In the genomic region with DNA sequence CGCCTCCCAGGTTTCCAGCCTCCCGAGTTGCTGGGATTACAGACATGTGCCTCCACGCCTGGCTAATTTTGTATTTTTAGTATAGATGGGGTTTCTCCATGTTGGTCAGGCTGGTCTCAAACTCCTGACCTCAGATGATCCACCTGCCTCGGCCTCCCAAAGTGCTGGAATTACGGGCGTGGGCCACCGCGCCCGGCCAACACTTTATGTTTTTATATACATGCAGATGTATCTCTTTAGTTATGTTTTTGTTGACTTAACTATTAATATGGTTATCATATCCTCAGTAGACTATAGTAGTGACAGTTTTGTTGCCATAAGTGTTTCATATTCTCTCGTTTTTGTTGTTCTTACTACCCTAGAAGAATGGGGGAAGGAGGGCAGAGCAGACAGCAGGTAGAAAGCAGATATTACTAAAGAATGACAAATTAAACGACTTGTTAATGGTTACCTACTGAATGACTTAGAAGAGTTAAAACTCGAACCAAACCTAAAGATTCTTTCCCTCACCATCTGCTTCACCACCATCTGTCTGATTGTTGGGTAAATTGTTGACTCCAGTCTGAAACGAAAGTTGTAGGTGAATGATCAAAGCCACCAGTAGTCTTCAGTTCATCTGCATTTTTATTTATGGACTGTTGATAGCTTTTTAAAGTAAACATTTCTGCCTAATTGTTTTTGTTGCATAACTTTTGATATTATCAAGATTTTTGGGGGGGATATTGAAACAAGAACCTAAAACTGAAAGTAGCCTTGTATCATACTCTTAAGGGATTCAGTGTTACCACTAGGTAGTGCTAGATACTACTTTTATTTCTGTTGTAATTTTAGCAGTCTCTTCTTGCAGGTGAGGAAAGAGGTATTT, we compare ENCODE assay signal across 9 cellular contexts.
DNase-seq lines count a peak whose midpoint lies in the region; ATAC-seq, FAIRE-seq and TF ChIP-seq lines count a peak whose summit lies in the region.
"Had no signal": no experiment of that assay in that cellular context is flagged by ENCODE, and none has a peak within 500 bp of the region (broad histone marks: within the 10 kb centered on the region; RNA-seq: fewer than 3 reads in every experiment).

No MANE protein-coding gene starts in this region.

- H3K4me3 ChIP-seq in PC-9: no peak overlapping the region

- no peaks in the 10 kb centered on the region for H3K79me2 ChIP-seq in PC-9 (ENCODE audit: low read depth)

- no peak overlapping the region for H3K4me2 ChIP-seq in PC-9

- H3K27me3 Mint-ChIP-seq in activated T-cell treated with anti-CD3 and anti-CD28 coated beads, Interleukin-2, amount 50 U/mL, for 24 hours: no peaks in the 10 kb centered on the region
- no peaks in the 10 kb centered on the region for H3K27me3 Mint-ChIP-seq in nephron progenitor cell (ENCODE audit: low read depth, poor library complexity)
- H3K27me3 Mint-ChIP-seq: dendritic cell treated with granulocyte-macrophage colony-stimulating factor and Interleukin-4, amounts not matched to agents 40 ng/mL and 50 ng/mL, for 4 days had no signal

- H3K9me2 ChIP-seq in PC-9 (ENCODE audit: insufficient read depth): no peaks in the 10 kb centered on the region

- peaks cover 84% of the 10 kb centered on the region for H3K36me3 Mint-ChIP-seq in activated T-cell treated with anti-CD3 and anti-CD28 coated beads, Interleukin-2, amount 50 U/mL, for 24 hours (ENCODE audit: low read depth)
- H3K36me3 Mint-ChIP-seq in nephron progenitor cell (ENCODE audit: low read depth): peaks cover 25% of the 10 kb centered on the region

- BruUV-seq in PC-9 (replicated peaks; lab: Mats Ljungman, UMichigan): no TSS peak

- POLR2A ChIA-PET in PC-9 (lab: Charles Lee; ENCODE audit: unreplicated experiment): no interaction called here

- CTCF ChIA-PET in PC-9 (lab: Charles Lee): interaction anchor here (0.6 to 0.7 kb wide), 2 partner anchors 12 to 426 kb away, joined by 3 read pairs; no protein-coding TSS in a partner anchor

- H3F3A ChIP-seq in PC-9 (ENCODE audit: insufficient read depth, low read depth): peaks cover 10% of the 10 kb centered on the region

- H3K4me1 Mint-ChIP-seq in activated T-cell treated with anti-CD3 and anti-CD28 coated beads, Interleukin-2, amount 50 U/mL, for 24 hours (ENCODE audit: low read depth): peaks cover 9% of the 10 kb centered on the region
- H3K4me1 Mint-ChIP-seq in nephron progenitor cell: peaks cover 5% of the 10 kb centered on the region

- no peaks in the 10 kb centered on the region for H3K9me3 ChIP-seq in PC-9 (ENCODE audit: insufficient read depth, low read depth)

- H3K27ac Mint-ChIP-seq in activated T-cell treated with anti-CD3 and anti-CD28 coated beads, Interleukin-2, amount 50 U/mL, for 24 hours: peak overlapping the region; percentile 67
- no peak overlapping the region for H3K27ac Mint-ChIP-seq in nephron progenitor cell
- H3K27ac Mint-ChIP-seq: dendritic cell treated with granulocyte-macrophage colony-stimulating factor and Interleukin-4, amounts not matched to agents 40 ng/mL and 50 ng/mL, for 4 days had no signal

- no peak overlapping the region for H2AFZ ChIP-seq in PC-9

- intact Hi-C loops in PC-9 (cut with micrococcal nuclease; ENCODE audit: unreplicated experiment): loop anchor here (2.0 to 10.0 kb wide), 3 partner anchors 163 to 709 kb away; partner anchors contain the start of gene RNF7

- H4K20me1 ChIP-seq in PC-9 (ENCODE audit: insufficient read depth): no peaks in the 10 kb centered on the region

- FAIRE-seq in frontal cortex (lab: Jason Lieb, UNC): no peak

- peak; percentile 58 for TF ChIP-seq CTCF in PC-9 (conservative IDR thresholded peaks at IDR 0.05)
- peak; percentile 41 for TF ChIP-seq CTCF in nephron progenitor cell (IDR thresholded peaks at IDR 0.05)

- no peak overlapping the region for H3K27ac ChIP-seq in PC-9

- no peak for DNase-seq in activated T-cell treated with anti-CD3 and anti-CD28 coated beads, Interleukin-2, amount 50 U/mL, for 24 hours
- DNase-seq in activated T-cell treated with anti-CD3 and anti-CD28 coated beads, Interleukin-2, amount 50 U/mL, for 1 hour: no peak
- DNase-seq in PC-9 (no peak), dermis microvascular lymphatic vessel endothelial cell (ENCODE audit: low read depth in 2 of 2) (peak; percentile 21 to 29), nephron progenitor cell (no peak), frontal cortex (ENCODE audit: low spot score in 2 of 2) (no peak), NCI-H345 treated with DMSO at 0.1 percent for 48 hours (lab: John Stamatoyannopoulos, UW; ENCODE audit: unreplicated experiment) (no peak)

- no peaks in the 10 kb centered on the region for H3K4me1 ChIP-seq in PC-9 (replicated peaks; ENCODE audit: insufficient read depth)

- ATAC-seq in HG03159 (IDR thresholded peaks at IDR 0.05; ENCODE audit: unreplicated experiment): peak; percentile 58

- no peak overlapping the region for H3K4me3 Mint-ChIP-seq in activated T-cell treated with anti-CD3 and anti-CD28 coated beads, Interleukin-2, amount 50 U/mL, for 24 hours
- no peak overlapping the region for H3K4me3 Mint-ChIP-seq in nephron progenitor cell
- H3K4me3 Mint-ChIP-seq: dendritic cell treated with granulocyte-macrophage colony-stimulating factor and Interleukin-4, amounts not matched to agents 40 ng/mL and 50 ng/mL, for 4 days had no signal

- no peaks in the 10 kb centered on the region for H3K27me3 ChIP-seq in PC-9 (ENCODE audit: insufficient read depth, low read depth)

- peaks cover 25% of the 10 kb centered on the region for H3K36me3 ChIP-seq in PC-9 (ENCODE audit: low read depth)

- no peaks in the 10 kb centered on the region for H3K9me3 Mint-ChIP-seq in activated T-cell treated with anti-CD3 and anti-CD28 coated beads, Interleukin-2, amount 50 U/mL, for 24 hours
- no peaks in the 10 kb centered on the region for H3K9me3 Mint-ChIP-seq in nephron progenitor cell
- H3K9me3 Mint-ChIP-seq: dendritic cell treated with granulocyte-macrophage colony-stimulating factor and Interleukin-4, amounts not matched to agents 40 ng/mL and 50 ng/mL, for 4 days had no signal

Comparison
In these comparisons a context has a peak if more than half of its experiments do, and no peak if none do; other contexts are left out.
1. DNase-seq: peak in dermis microvascular lymphatic vessel endothelial cell (2 of 2); none in activated T-cell treated with anti-CD3 and anti-CD28 coated beads, Interleukin-2, amount 50 U/mL, for 24 hours (single experiment), activated T-cell treated with anti-CD3 and anti-CD28 coated beads, Interleukin-2, amount 50 U/mL, for 1 hour (single experiment), PC-9 (0 of 2), nephron progenitor cell (single experiment), frontal cortex (0 of 2) and NCI-H345 treated with DMSO at 0.1 percent for 48 hours (single experiment).